In the genomic region with DNA sequence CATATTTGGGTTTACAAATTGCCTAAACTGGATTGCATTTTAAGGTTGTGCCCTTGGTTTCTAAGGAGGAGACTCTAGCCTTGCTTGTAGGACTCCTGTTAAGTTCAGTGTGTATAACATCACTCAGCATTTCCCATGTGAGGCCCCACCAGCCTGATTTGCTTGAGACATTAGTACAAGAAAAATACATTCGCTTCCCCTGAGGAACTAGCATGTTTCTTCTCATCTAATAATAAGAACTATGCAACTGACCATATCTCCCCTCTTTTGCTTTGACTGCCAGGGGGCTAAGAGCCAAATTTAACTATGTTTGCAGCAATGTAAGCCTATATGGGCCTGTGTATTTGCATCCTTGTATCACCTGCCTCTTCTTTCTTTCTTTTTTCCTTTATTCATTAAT, we compare ENCODE assay signal across 27 cellular contexts.
"Had no signal": no experiment of that assay in that cellular context is flagged by ENCODE, and none has a peak within 500 bp of the region (broad histone marks: within the 10 kb centered on the region; RNA-seq: fewer than 3 reads in every experiment).

No MANE protein-coding gene starts in this region.

- H3K27me3 ChIP-seq: adrenal gland, body of pancreas, heart left ventricle had no signal

- H3K9me3 ChIP-seq: adrenal gland, body of pancreas, heart left ventricle had no signal

- H3K27ac ChIP-seq: adrenal gland, body of pancreas, heart left ventricle, WERI-Rb-1 had no signal

- H3K4me1 Mint-ChIP-seq: activated B cell treated with CpG ODN at 0.5 μM for 24 hours; activated naive CD4-positive, alpha-beta T cell treated with anti-CD3 and anti-CD28 coated beads, Interleukin-2, amount 50 U/mL, for 24 hours; activated naive CD8-positive, alpha-beta T cell treated with anti-CD3 and anti-CD28 coated beads for 36 hours; activated naive CD8-positive, alpha-beta T cell treated with anti-CD3 and anti-CD28 coated beads, Interleukin-2, amount 50 U/mL, for 24 hours; endodermal cell; T-helper 17 cell had no signal

- DNase-seq: activated B cell treated with CpG ODN at 0.5 μM for 24 hours; activated CD4-positive, alpha-beta T cell treated with anti-CD3 and anti-CD28 coated beads for 48 hours; activated CD4-positive, alpha-beta T cell treated with anti-CD3 and anti-CD28 coated beads, Interleukin-2, amount 50 U/mL, for 1 hour; activated CD4-positive, alpha-beta T cell treated with anti-CD3 and anti-CD28 coated beads, Interleukin-2, amount 50 U/mL, for 48 hours; activated CD8-positive, alpha-beta memory T cell treated with anti-CD3 and anti-CD28 coated beads for 24 hours; activated CD8-positive, alpha-beta T cell treated with anti-CD3 and anti-CD28 coated beads for 36 hours; activated effector memory CD4-positive, alpha-beta T cell treated with anti-CD3 and anti-CD28 coated beads, Interleukin-2, amount 50 U/mL, for 16 hours; activated naive CD4-positive, alpha-beta T cell treated with anti-CD3 and anti-CD28 coated beads for 36 hours; activated naive CD8-positive, alpha-beta T cell treated with anti-CD3 and anti-CD28 coated beads for 36 hours; activated naive CD8-positive, alpha-beta T cell treated with anti-CD3 and anti-CD28 coated beads, Interleukin-2, amount 50 U/mL, for 24 hours; activated T-cell treated with anti-CD3 and anti-CD28 coated beads, Interleukin-2, amount 50 U/mL, for 4 hours; adrenal gland; amygdala; aorta; body of pancreas; caudate nucleus; effector memory CD4-positive, alpha-beta T cell; endodermal cell; foreskin fibroblast; glutamatergic neuron; heart left ventricle; T-helper 17 cell; T1000; WERI-Rb-1 had no signal

- H3K4me3 ChIP-seq: adrenal gland, body of pancreas, heart left ventricle had no signal

- H3K9me3 Mint-ChIP-seq: activated B cell treated with CpG ODN at 0.5 μM for 24 hours; activated naive CD4-positive, alpha-beta T cell treated with anti-CD3 and anti-CD28 coated beads, Interleukin-2, amount 50 U/mL, for 24 hours; activated naive CD8-positive, alpha-beta T cell treated with anti-CD3 and anti-CD28 coated beads for 36 hours; activated naive CD8-positive, alpha-beta T cell treated with anti-CD3 and anti-CD28 coated beads, Interleukin-2, amount 50 U/mL, for 24 hours; activated T-cell treated with anti-CD3 and anti-CD28 coated beads, Interleukin-2, amount 50 U/mL, for 4 hours; T-helper 2 cell treated with Interferon-gamma antibody and Interleukin-4, amounts not matched to agents 5 μg/mL and 100 μg/mL, for 36 hours had no signal

- H3K36me3 ChIP-seq: adrenal gland, heart left ventricle, WERI-Rb-1 had no signal

- H3K27ac Mint-ChIP-seq: activated B cell treated with CpG ODN at 0.5 μM for 24 hours; activated CD8-positive, alpha-beta T cell treated with anti-CD3 and anti-CD28 coated beads for 36 hours; activated naive CD4-positive, alpha-beta T cell treated with anti-CD3 and anti-CD28 coated beads for 36 hours; activated naive CD4-positive, alpha-beta T cell treated with anti-CD3 and anti-CD28 coated beads, Interleukin-2, amount 50 U/mL, for 24 hours; activated naive CD8-positive, alpha-beta T cell treated with anti-CD3 and anti-CD28 coated beads for 36 hours; activated naive CD8-positive, alpha-beta T cell treated with anti-CD3 and anti-CD28 coated beads, Interleukin-2, amount 50 U/mL, for 24 hours; activated T-helper 2 cell treated with anti-CD3 and anti-CD28 coated beads, Interferon-gamma antibody, Interleukin-2, Interleukin-4, amounts not matched to agents 10 μg/mL and 5 μg/mL and 100 μg/mL, durations not matched to agents 14 hours and 24 hours and 36 hours; endodermal cell; T-helper 17 cell; T-helper 2 cell treated with Interferon-gamma antibody and Interleukin-4, amounts not matched to agents 5 μg/mL and 100 μg/mL, for 36 hours had no signal

- H3K4me3 Mint-ChIP-seq: activated B cell treated with CpG ODN at 0.5 μM for 24 hours; activated CD8-positive, alpha-beta T cell treated with anti-CD3 and anti-CD28 coated beads for 36 hours; activated naive CD4-positive, alpha-beta T cell treated with anti-CD3 and anti-CD28 coated beads for 36 hours; activated naive CD4-positive, alpha-beta T cell treated with anti-CD3 and anti-CD28 coated beads, Interleukin-2, amount 50 U/mL, for 24 hours; activated naive CD8-positive, alpha-beta T cell treated with anti-CD3 and anti-CD28 coated beads for 36 hours; activated naive CD8-positive, alpha-beta T cell treated with anti-CD3 and anti-CD28 coated beads, Interleukin-2, amount 50 U/mL, for 24 hours; activated T-cell treated with anti-CD3 and anti-CD28 coated beads, Interleukin-2, amount 50 U/mL, for 4 hours; endodermal cell; T-helper 17 cell; T-helper 2 cell treated with Interferon-gamma antibody and Interleukin-4, amounts not matched to agents 5 μg/mL and 100 μg/mL, for 36 hours had no signal

- H3K36me3 Mint-ChIP-seq: activated naive CD8-positive, alpha-beta T cell treated with anti-CD3 and anti-CD28 coated beads for 36 hours had no signal

- H3K27me3 Mint-ChIP-seq: activated B cell treated with CpG ODN at 0.5 μM for 24 hours; activated CD8-positive, alpha-beta T cell treated with anti-CD3 and anti-CD28 coated beads for 36 hours; activated naive CD4-positive, alpha-beta T cell treated with anti-CD3 and anti-CD28 coated beads, Interleukin-2, amount 50 U/mL, for 24 hours; activated naive CD8-positive, alpha-beta T cell treated with anti-CD3 and anti-CD28 coated beads, Interleukin-2, amount 50 U/mL, for 24 hours; T-helper 17 cell had no signal

- H3K4me1 ChIP-seq: adrenal gland, body of pancreas, heart left ventricle had no signal
